In genomic region chr5:111271885-111272284, GRCh38 we compare ENCODE assay signal across 29 cellular contexts. TPM values are rescaled to one million over a fixed set of nuclear protein-coding genes. Genes with fewer than 3 reads are reported as not detected.
A peak's percentile ranks its signal among the peaks of the same experiment; 100 is the strongest.
DNase-seq lines count a peak whose midpoint lies in the region; ATAC-seq and TF ChIP-seq lines count a peak whose summit lies in the region.
"Had no signal": no experiment of that assay in that cellular context is flagged by ENCODE, and none has a peak within 500 bp of the region (broad histone marks: within the 10 kb centered on the region; RNA-seq: fewer than 3 reads in every experiment).

No MANE protein-coding gene starts in this region.

- no peaks in the 10 kb centered on the region for H4K20me1 ChIP-seq in mammary epithelial cell (ENCODE audit: insufficient read depth, low read length)
- no peaks in the 10 kb centered on the region for H4K20me1 ChIP-seq in hepatocyte (ENCODE audit: insufficient read depth, poor library complexity, severe bottlenecking)

- 100% methylated on average over 3 of the region's 3 CpGs for WGBS in mammary epithelial cell (ENCODE audit: low coverage, missing lambda C conversion rate)
- 95% methylated on average over 3 of the region's 3 CpGs for WGBS in hepatocyte (ENCODE audit: low lambda C conversion rate, missing lambda C conversion rate)

- H3K27ac ChIP-seq in mammary epithelial cell (ENCODE audit: insufficient read depth, low read depth, low read length) = no peak overlapping the region
- no peak overlapping the region for H3K27ac ChIP-seq in breast epithelium
- H3K27ac ChIP-seq in hepatocyte = no peak overlapping the region
- H3K27ac ChIP-seq: right lobe of liver, tibial nerve had no signal

- H3K9me3 ChIP-seq in mammary epithelial cell (replicated peaks; ENCODE audit: insufficient read depth, low read length) (no peaks in the 10 kb centered on the region), breast epithelium (no peaks in the 10 kb centered on the region), hepatocyte (ENCODE audit: low read depth) (no peaks in the 10 kb centered on the region)
- H3K9me3 ChIP-seq: MG63, right lobe of liver, tibial nerve had no signal

- H3K27me3 Mint-ChIP-seq in activated CD4-positive, alpha-beta T cell treated with anti-CD3 and anti-CD28 coated beads for 36 hours = no peaks in the 10 kb centered on the region
- no peaks in the 10 kb centered on the region for H3K27me3 Mint-ChIP-seq in activated naive CD8-positive, alpha-beta T cell
- no peaks in the 10 kb centered on the region for H3K27me3 Mint-ChIP-seq in naive thymus-derived CD8-positive, alpha-beta T cell
- H3K27me3 Mint-ChIP-seq: CD4-positive, CD25-positive, alpha-beta regulatory T cell; effector memory CD8-positive, alpha-beta T cell had no signal

- POLR2A ChIA-PET in activated CD4-positive, alpha-beta T cell treated with anti-CD3 and anti-CD28 coated beads for 36 hours (lab: Charles Lee) = no interaction called here
- POLR2A ChIA-PET in naive thymus-derived CD8-positive, alpha-beta T cell (lab: Charles Lee) = no interaction called here

- DNase-seq in activated CD4-positive, alpha-beta T cell treated with anti-CD3 and anti-CD28 coated beads for 36 hours = no peak
- no peak for DNase-seq in activated CD4-positive, alpha-beta T cell treated with anti-CD3 and anti-CD28 coated beads for 1 hour
- DNase-seq in mammary epithelial cell = peak; percentile 46
- DNase-seq in breast epithelium (ENCODE audit: low spot score in 2 of 2) = no peak
- no peak for DNase-seq in naive thymus-derived CD8-positive, alpha-beta T cell
- DNase-seq in NCI-H2227 treated with DMSO at 0.1 percent for 48 hours (lab: John Stamatoyannopoulos, UW) = no peak
- no peak for DNase-seq in hepatocyte (ENCODE audit: low spot score)
- DNase-seq: 8988T; activated effector memory CD4-positive, alpha-beta T cell treated with Interleukin-2 at 50 U/mL for 16 hours; amygdala; CD4-positive, CD25-positive, alpha-beta regulatory T cell; cortex of kidney; DMS 273 treated with DMSO at 0.1 percent for 48 hours; effector memory CD8-positive, alpha-beta T cell; EL; KBM-7; mesendoderm; MG63; NCI-H1105 treated with DMSO at 0.1 percent for 48 hours; NCI-H1930; NCI-H69; posterior cingulate gyrus; right lobe of liver; SW 1271 had no signal

- in situ Hi-C loops in mammary epithelial cell (cut with MboI; ENCODE audit: low sequenced_read_pairs in 2 of 2) = no loop called here

- CTCF ChIA-PET in activated CD4-positive, alpha-beta T cell treated with anti-CD3 and anti-CD28 coated beads for 36 hours (lab: Charles Lee) = interaction anchor here (0.7 kb wide), 1 partner anchor 67 kb away, joined by 5 read pairs; no protein-coding TSS in a partner anchor
- CTCF ChIA-PET in mammary epithelial cell (lab: Charles Lee; ENCODE audit: low non-redundant PET) = no interaction called here

- peaks cover 73% of the 10 kb centered on the region for H3K4me1 Mint-ChIP-seq in activated CD4-positive, alpha-beta T cell treated with anti-CD3 and anti-CD28 coated beads for 36 hours
- peaks cover 80% of the 10 kb centered on the region for H3K4me1 Mint-ChIP-seq in activated naive CD8-positive, alpha-beta T cell (ENCODE audit: low read depth)
- peaks cover 36 to 74% (median 73%) of the 10 kb centered on the region in 4 donors for H3K4me1 Mint-ChIP-seq in naive thymus-derived CD8-positive, alpha-beta T cell

- no peak overlapping the region for H3K4me3 Mint-ChIP-seq in activated CD4-positive, alpha-beta T cell treated with anti-CD3 and anti-CD28 coated beads for 36 hours
- no peak overlapping the region for H3K4me3 Mint-ChIP-seq in activated naive CD8-positive, alpha-beta T cell
- no peak overlapping the region for H3K4me3 Mint-ChIP-seq in naive thymus-derived CD8-positive, alpha-beta T cell
- H3K4me3 Mint-ChIP-seq: CD4-positive, CD25-positive, alpha-beta regulatory T cell; effector memory CD8-positive, alpha-beta T cell had no signal

- H3K4me2 ChIP-seq in mammary epithelial cell (ENCODE audit: insufficient read depth, low read depth, low read length) (no peak overlapping the region), hepatocyte (no peak overlapping the region)

- H3K36me3 Mint-ChIP-seq in activated CD4-positive, alpha-beta T cell treated with anti-CD3 and anti-CD28 coated beads for 36 hours (ENCODE audit: low read depth) = peaks cover 39% of the 10 kb centered on the region
- peaks cover 22% of the 10 kb centered on the region for H3K36me3 Mint-ChIP-seq in activated naive CD8-positive, alpha-beta T cell
- peaks cover 15 to 36% (median 34%) of the 10 kb centered on the region in 3 donors for H3K36me3 Mint-ChIP-seq in naive thymus-derived CD8-positive, alpha-beta T cell

- H3K36me3 ChIP-seq in mammary epithelial cell (ENCODE audit: insufficient read depth, low read length) = no peaks in the 10 kb centered on the region
- no peaks in the 10 kb centered on the region for H3K36me3 ChIP-seq in breast epithelium
- H3K36me3 ChIP-seq in hepatocyte (replicated peaks; ENCODE audit: insufficient read depth, low read depth) = no peaks in the 10 kb centered on the region
- H3K36me3 ChIP-seq: MG63, right lobe of liver, tibial nerve had no signal

- TF ChIP-seq POLR2A in breast epithelium (IDR thresholded peaks at IDR 0.05) = no peak

- dilution Hi-C loops in mammary epithelial cell (cut with HindIII; ENCODE audit: low sequenced_read_pairs) = no loop called here

- intact Hi-C loops in activated CD4-positive, alpha-beta T cell treated with anti-CD3 and anti-CD28 coated beads for 36 hours (cut with DNase I, micrococcal nuclease) = loop anchor here (2.0 kb wide), 2 partner anchors 15 to 519 kb away; no protein-coding TSS in a partner anchor
- intact Hi-C loops in mammary epithelial cell (cut with micrococcal nuclease) = no loop called here
- intact Hi-C loops in breast epithelium (cut with DNase I; ENCODE audit: low total_unique reads) = no loop called here

- H3K79me2 ChIP-seq in mammary epithelial cell (ENCODE audit: insufficient read depth, low read length) (no peaks in the 10 kb centered on the region), hepatocyte (no peaks in the 10 kb centered on the region)

- no peak overlapping the region for H3K9ac ChIP-seq in mammary epithelial cell (ENCODE audit: insufficient read depth, low read length)

- no peaks in the 10 kb centered on the region for H3K9me2 ChIP-seq in hepatocyte (replicated peaks; ENCODE audit: insufficient read depth)

- H3K27ac Mint-ChIP-seq in activated CD4-positive, alpha-beta T cell treated with anti-CD3 and anti-CD28 coated beads for 36 hours = peak overlapping the region; percentile 76
- H3K27ac Mint-ChIP-seq in activated naive CD8-positive, alpha-beta T cell = peak overlapping the region; percentile 74
- H3K27ac Mint-ChIP-seq in naive thymus-derived CD8-positive, alpha-beta T cell = peak overlapping the region in 8 of 10 donors; percentile 3 to 76 (median 45)

- peak; percentile 34 for ATAC-seq in activated CD4-positive, alpha-beta T cell treated with anti-CD3 and anti-CD28 coated beads for 36 hours
- no peak for ATAC-seq in naive thymus-derived CD8-positive, alpha-beta T cell
- ATAC-seq: effector memory CD8-positive, alpha-beta T cell; esophagus mucosa; GM12878; Panc1; right lobe of liver had no signal

- H2AFZ ChIP-seq in mammary epithelial cell (ENCODE audit: low read depth, low read length) (no peak overlapping the region), hepatocyte (no peak overlapping the region)

- TF ChIP-seq CTCF in mammary epithelial cell (conservative IDR thresholded peaks at IDR 0.05 in 1 of 2, IDR thresholded peaks at IDR 0.05 in 1 of 2; ENCODE audit: extremely low read depth in 1 of 2, insufficient read depth in 1 of 2, low read depth in 1 of 2, low read length in 2 of 2) (no peak), breast epithelium (IDR thresholded peaks at IDR 0.05) (no peak), hepatocyte (IDR thresholded peaks at IDR 0.05; ENCODE audit: poor library complexity) (no peak)

- no TSS peak for BruUV-seq in mammary epithelial cell (replicated peaks; lab: Mats Ljungman, UMichigan)

- H3K27me3 ChIP-seq in mammary epithelial cell (ENCODE audit: insufficient read depth, low read length) (no peaks in the 10 kb centered on the region), breast epithelium (no peaks in the 10 kb centered on the region), hepatocyte (peaks cover 3% of the 10 kb centered on the region)
- H3K27me3 ChIP-seq: right lobe of liver, tibial nerve had no signal

- peaks cover 25% of the 10 kb centered on the region for H3K9me3 Mint-ChIP-seq in activated CD4-positive, alpha-beta T cell treated with anti-CD3 and anti-CD28 coated beads for 36 hours (ENCODE audit: low read depth)
- peaks cover 9% of the 10 kb centered on the region for H3K9me3 Mint-ChIP-seq in activated naive CD8-positive, alpha-beta T cell (ENCODE audit: low read depth)
- H3K9me3 Mint-ChIP-seq in naive thymus-derived CD8-positive, alpha-beta T cell = peaks cover 0 to 13% (median 3%) of the 10 kb centered on the region in 9 donors

- no peak overlapping the region for H3K4me3 ChIP-seq in mammary epithelial cell (replicated peaks in 1 of 3; ENCODE audit: insufficient read depth in 1 of 3, low read depth in 2 of 3, low read length in 3 of 3)
- H3K4me3 ChIP-seq in breast epithelium = no peak overlapping the region
- H3K4me3 ChIP-seq in hepatocyte = no peak overlapping the region
- H3K4me3 ChIP-seq: GM12878, MG63, right lobe of liver, tibial nerve had no signal

- peaks cover 2% of the 10 kb centered on the region for H3K4me1 ChIP-seq in mammary epithelial cell (ENCODE audit: insufficient read depth, low read length)
- H3K4me1 ChIP-seq in breast epithelium = no peaks in the 10 kb centered on the region
- no peaks in the 10 kb centered on the region for H3K4me1 ChIP-seq in hepatocyte (ENCODE audit: insufficient read depth)
- H3K4me1 ChIP-seq: right lobe of liver, tibial nerve had no signal

RNA-seq across cellular contexts. Expression of gene CAMK4, which starts 47.7 kb away (rescaled TPM):
- total RNA-seq in activated CD4-positive, alpha-beta T cell treated with anti-CD3 and anti-CD28 coated beads for 36 hours = 10 to 100 TPM; 49.4 to 53.1 TPM
- total RNA-seq in mammary epithelial cell (1 to 10 TPM; 1.5 to 9.4 TPM), breast epithelium (1 to 10 TPM in 2 of 3 donors, under 1 TPM in 1; 0.98 to 1.5 (median 1.4) TPM), hepatocyte (1.6 and 3.4 TPM in 2 replicates)
- polyA plus RNA-seq in mammary epithelial cell (3.6 TPM), hepatocyte (0.64 and 1.0 TPM in 2 replicates)
- 2.1 TPM for polyA minus RNA-seq in mammary epithelial cell
- total RNA-seq in naive thymus-derived CD8-positive, alpha-beta T cell = 100 to 1,000 TPM; 274 to 307 TPM
- polyA plus RNA-seq in naive thymus-derived CD8-positive, alpha-beta T cell = 100 to 1,000 TPM in 2 of 3 donors, 10 to 100 TPM in 1; 93.3 to 134 (median 128) TPM

Comparison
In these comparisons a context has a peak if more than half of its experiments do, and no peak if none do; other contexts are left out.
1. RNA of gene CAMK4, which starts 47.7 kb away (total RNA-seq): 274 to 307 TPM in naive thymus-derived CD8-positive, alpha-beta T cell; 49.4 to 53.1 TPM in activated CD4-positive, alpha-beta T cell treated with anti-CD3 and anti-CD28 coated beads for 36 hours, 1.5 to 9.4 TPM in mammary epithelial cell, 1.6 to 3.4 TPM in hepatocyte and 0.98 to 1.5 TPM in breast epithelium; every median in the first group is over 4 times any median in the second.
2. intact Hi-C loops: an anchor here in activated CD4-positive, alpha-beta T cell treated with anti-CD3 and anti-CD28 coated beads for 36 hours (2.0 kb wide); none called in mammary epithelial cell and breast epithelium.
3. Peak in every context shown above with its lines, with median percentiles within 50 percentile points of each other: H3K27ac Mint-ChIP-seq.